9 cellular contexts compared by ENCODE assay signal in the genomic region with DNA sequence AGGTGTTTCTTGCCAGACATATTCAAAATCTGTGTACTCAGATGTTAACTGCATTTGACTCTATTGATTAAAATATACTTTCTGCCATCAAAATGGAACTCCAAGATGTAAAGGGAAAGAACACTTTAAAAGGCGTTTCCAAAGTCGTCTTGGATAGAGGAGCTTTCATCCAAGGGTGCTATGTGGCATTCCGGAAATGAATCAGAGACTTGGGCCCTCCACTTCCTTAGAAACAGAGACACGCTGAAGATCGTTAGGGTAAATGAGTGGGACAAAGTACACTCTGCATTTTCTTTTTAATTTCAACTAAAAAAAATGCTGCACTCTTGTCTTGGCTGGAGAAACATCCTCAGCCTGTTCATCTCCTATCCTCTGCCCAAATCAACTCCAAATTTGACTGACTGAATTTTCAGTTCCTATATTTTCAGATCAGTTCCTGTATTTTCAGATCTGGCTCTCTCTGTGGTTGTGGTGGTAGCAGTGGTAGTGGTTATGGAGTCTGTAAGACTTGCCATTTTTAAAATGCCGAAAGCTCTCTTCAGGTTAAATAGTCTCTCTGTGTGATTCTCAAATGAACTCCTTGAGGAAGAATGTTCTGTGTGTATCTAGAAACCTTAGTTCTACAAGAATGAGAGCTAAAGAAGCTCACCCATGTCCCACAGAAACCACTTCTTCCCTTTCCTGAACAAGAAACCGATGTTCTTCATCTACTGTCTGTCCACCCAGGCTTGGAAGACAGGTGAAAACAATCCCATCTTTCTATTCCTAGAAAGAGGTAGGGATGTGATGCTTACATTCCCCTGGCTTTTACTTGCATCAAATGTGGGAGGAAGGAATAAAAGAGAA.
DNase-seq lines count a peak whose midpoint lies in the region; ATAC-seq and TF ChIP-seq lines count a peak whose summit lies in the region.
"Had no signal": no experiment of that assay in that cellular context is flagged by ENCODE, and none has a peak within 500 bp of the region (broad histone marks: within the 10 kb centered on the region; RNA-seq: fewer than 3 reads in every experiment).

No MANE protein-coding gene starts in this region.

- peak overlapping the region in 5 of 7 donors; percentile 11 to 47 (median 30) for H3K27ac Mint-ChIP-seq in CD14-positive monocyte

- H3K27ac ChIP-seq in SK-N-MC: no peak overlapping the region
- H3K27ac ChIP-seq: C4-2B had no signal

- H3K4me1 Mint-ChIP-seq in CD14-positive monocyte: peaks cover 25% of the 10 kb centered on the region

- TF ChIP-seq CTCF in CD14-positive monocyte (IDR thresholded peaks at IDR 0.05): no peak

- intact Hi-C loops in CD14-positive monocyte (cut with micrococcal nuclease): no loop called here

- peak overlapping the region; percentile 28; the same call in 1 of the 2 replicates for H3K4me3 ChIP-seq in SK-N-MC

- H3K36me3 Mint-ChIP-seq in CD14-positive monocyte: no peaks in the 10 kb centered on the region

- peaks cover 0 to 3% (median 0%) of the 10 kb centered on the region in 7 donors for H3K9me3 Mint-ChIP-seq in CD14-positive monocyte

- no peak overlapping the region for H3K9ac ChIP-seq in SK-N-MC (ENCODE audit: insufficient read length)

- H3K4me3 Mint-ChIP-seq in CD14-positive monocyte: peak overlapping the region in 1 of 2 donors; percentile 67

- H3K9me3 ChIP-seq in SK-N-MC (ENCODE audit: low read depth, low read length): no peaks in the 10 kb centered on the region

- H3K27me3 Mint-ChIP-seq in CD14-positive monocyte (ENCODE audit: low read depth in 3 of 3): peaks cover 5 to 8% (median 7%) of the 10 kb centered on the region in 3 donors

- ATAC-seq in GM19467 (IDR thresholded peaks at IDR 0.05; ENCODE audit: unreplicated experiment): peak; percentile 83
- peak; percentile 91 for ATAC-seq in HG03159 (IDR thresholded peaks at IDR 0.05; ENCODE audit: unreplicated experiment)

- DNase-seq in CD14-positive monocyte (ENCODE audit: low spot score) (no peak), SK-N-MC (ENCODE audit: low read depth, low spot score) (no peak), NCI-H1436 treated with DMSO at 0.1 percent for 48 hours (lab: John Stamatoyannopoulos, UW) (no peak), inferior parietal cortex (ENCODE audit: extremely low spot score) (no peak), NCI-H1930 (lab: John Stamatoyannopoulos, UW) (no peak), GF-D8 (lab: John Stamatoyannopoulos, UW) (no peak)

- H3K36me3 ChIP-seq in SK-N-MC (ENCODE audit: insufficient read depth, low read length): no peaks in the 10 kb centered on the region
